ENCODE assay signal across 8 cellular contexts in the genomic region with DNA sequence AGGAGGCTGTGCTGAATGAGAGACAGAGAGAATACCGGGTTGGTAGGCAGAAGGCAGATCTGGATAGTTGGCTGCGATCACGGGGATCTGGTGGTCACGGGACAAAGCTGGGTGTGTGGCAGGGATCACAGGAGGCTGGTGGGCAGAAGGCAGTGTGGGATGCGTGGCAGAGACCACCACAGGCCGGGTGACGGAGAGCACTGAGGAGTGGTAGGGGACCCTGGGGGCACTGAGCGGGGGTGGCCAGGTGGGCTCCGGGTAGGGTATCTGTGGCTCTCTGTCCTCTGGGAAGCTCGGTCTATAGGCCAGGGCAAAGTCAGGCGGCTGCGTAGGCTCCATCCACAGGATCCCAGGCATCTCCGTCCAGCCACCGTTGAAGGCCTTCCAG. TPM values are rescaled to one million over a fixed set of nuclear protein-coding genes. Genes with fewer than 3 reads are reported as not detected.
DNase-seq lines count a peak whose midpoint lies in the region; ATAC-seq and TF ChIP-seq lines count a peak whose summit lies in the region.

No MANE protein-coding gene starts in this region.

- no peak overlapping the region for H3K18ac ChIP-seq in trophoblast cell (ENCODE audit: low read length)

- TF ChIP-seq CTCF in AG10803 (conservative IDR thresholded peaks at IDR 0.05; ENCODE audit: low read length) (no peak), fibroblast of mammary gland (conservative IDR thresholded peaks at IDR 0.05; ENCODE audit: control insufficient read depth, insufficient read depth, low read depth, low read length) (no peak)

- H3K27me3 ChIP-seq in trophoblast cell (ENCODE audit: insufficient read depth, low read length): no peaks in the 10 kb centered on the region

- H3K27ac ChIP-seq in SK-N-MC (peak overlapping the region; percentile 100), trophoblast cell (ENCODE audit: low read depth, low read length) (no peak overlapping the region)

- H2BK120ac ChIP-seq in trophoblast cell (ENCODE audit: insufficient read depth, low read length, poor library complexity): no peak overlapping the region

- H4K8ac ChIP-seq in trophoblast cell (ENCODE audit: low read depth, low read length): no peak overlapping the region

- H2AFZ ChIP-seq in trophoblast cell (ENCODE audit: insufficient read depth, low read length, poor library complexity): no peak overlapping the region

- TF ChIP-seq POLR2A in GM18505 (IDR thresholded peaks at IDR 0.05; ENCODE audit: borderline replicate concordance, extremely low read depth, insufficient read depth, insufficient read length): no peak

- no peak overlapping the region for H3K4ac ChIP-seq in trophoblast cell (ENCODE audit: low read depth, low read length)

- no peaks in the 10 kb centered on the region for H3K79me2 ChIP-seq in trophoblast cell (ENCODE audit: control insufficient read depth, insufficient read depth, low read length, poor library complexity)

- no peak overlapping the region for H4K91ac ChIP-seq in trophoblast cell (ENCODE audit: low read depth, low read length)

- no peak overlapping the region for H3K4me2 ChIP-seq in trophoblast cell (ENCODE audit: low read length)

- H2AK5ac ChIP-seq in trophoblast cell (ENCODE audit: low read length): peak overlapping the region; percentile 73

- H3K23ac ChIP-seq in trophoblast cell (ENCODE audit: low read length): no peak overlapping the region

- no CpG with 5 or more reads among the region's 14 CpGs for WGBS in trophoblast cell (ENCODE audit: extremely low coverage, insufficient coverage, insufficient read length)

- peaks cover 40 to 47% of the 10 kb centered on the region in 2 experiments for H3K4me1 ChIP-seq in trophoblast cell (ENCODE audit: control insufficient read depth in 1 of 2, insufficient read depth in 2 of 2, low read length in 2 of 2)

- H3K79me1 ChIP-seq in trophoblast cell (ENCODE audit: low read length): peaks cover 30% of the 10 kb centered on the region

- H3K9me3 ChIP-seq in SK-N-MC (ENCODE audit: low read depth, low read length) (no peaks in the 10 kb centered on the region), trophoblast cell (ENCODE audit: insufficient read depth, low read depth, low read length) (peaks cover 7% of the 10 kb centered on the region)

- no peak overlapping the region for H2BK5ac ChIP-seq in trophoblast cell (ENCODE audit: low read depth, low read length, poor library complexity)

- H3K36me3 ChIP-seq in SK-N-MC (ENCODE audit: insufficient read depth, low read length): no peaks in the 10 kb centered on the region
- H3K36me3 ChIP-seq in trophoblast cell (ENCODE audit: control insufficient read depth in 1 of 2, insufficient read depth in 2 of 2, low read length in 2 of 2): no peaks in the 10 kb centered on the region

- H3K9ac ChIP-seq in SK-N-MC (ENCODE audit: insufficient read length) (peak overlapping the region; percentile 29), trophoblast cell (ENCODE audit: low read length) (no peak overlapping the region)

- no peak overlapping the region for H2BK12ac ChIP-seq in trophoblast cell (ENCODE audit: low read length)

- DNase-seq in AG10803 (ENCODE audit: low read depth): no peak
- no peak for DNase-seq in SK-N-MC (ENCODE audit: low read depth, low spot score)
- DNase-seq in fibroblast of mammary gland (ENCODE audit: low read depth): no peak
- no peak for DNase-seq in trophoblast cell
- no peak for DNase-seq in NCI-H1694 (lab: John Stamatoyannopoulos, UW)
- no peak for DNase-seq in NCI-H345 (lab: John Stamatoyannopoulos, UW)
- no peak for DNase-seq in stimulated activated CD4-positive, alpha-beta T cell treated with anti-CD3 and anti-CD28 coated beads, Interleukin-15, amount 100 ng/mL, for 24 hours

- H3K14ac ChIP-seq in trophoblast cell (ENCODE audit: low read length): no peak overlapping the region

- ATAC-seq in GM18505 (IDR thresholded peaks at IDR 0.05; ENCODE audit: unreplicated experiment): no peak

- no peak overlapping the region for H4K12ac ChIP-seq in trophoblast cell (ENCODE audit: low read depth, low read length)

- H3K4me3 ChIP-seq in AG10803 (ENCODE audit: low read length): peak overlapping the region; percentile 93
- H3K4me3 ChIP-seq in SK-N-MC: peak overlapping the region; percentile 86
- peak overlapping the region; percentile 63 for H3K4me3 ChIP-seq in fibroblast of mammary gland (ENCODE audit: control insufficient read depth, low read depth, low read length)
- no peak overlapping the region for H3K4me3 ChIP-seq in trophoblast cell (ENCODE audit: low read depth, low read length)

RNA-seq across cellular contexts. Expression of a gene that starts 1.4 kb away (rescaled TPM):
- 22.3 and 23.5 TPM in 2 replicates for polyA plus RNA-seq in trophoblast cell (2013)

RNA-seq across cellular contexts. Expression of a gene that starts 20.7 kb away (rescaled TPM):
- polyA plus RNA-seq in trophoblast cell (2013): 3.6 and 3.7 TPM in 2 replicates

RNA-seq across cellular contexts. Expression of a gene that starts 23.8 kb away (rescaled TPM):
- polyA plus RNA-seq in trophoblast cell (2013): 0.10 and 0.12 TPM in 2 replicates

RNA-seq across cellular contexts. Expression of a gene that starts 26.5 kb away (rescaled TPM):
- 225 and 238 TPM in 2 replicates for polyA plus RNA-seq in trophoblast cell (2013)

RNA-seq across cellular contexts. Expression of a gene that starts 29.4 kb away (rescaled TPM):
- polyA plus RNA-seq in trophoblast cell (2013): 39.3 and 39.5 TPM in 2 replicates
